ENCODE assay signal across 12 cellular contexts in the genomic region with DNA sequence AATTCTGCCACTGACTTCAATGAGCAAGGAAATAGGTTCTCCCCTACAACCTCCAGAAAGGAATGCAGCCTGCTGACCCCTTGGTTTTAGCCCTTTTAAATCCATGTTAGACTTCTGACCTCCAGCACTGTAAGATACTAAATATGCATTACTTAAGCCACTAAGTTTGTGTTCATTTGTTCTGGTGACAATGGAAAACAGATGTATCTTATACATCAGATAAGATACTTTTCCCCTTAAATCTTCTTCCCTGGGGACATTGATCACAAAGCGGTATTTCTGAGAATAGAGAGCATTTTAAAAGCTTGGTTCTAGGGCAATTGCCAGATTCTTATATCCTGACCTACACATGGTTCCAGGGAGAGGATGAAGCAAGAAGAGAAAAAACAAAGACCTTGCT. TPM values are rescaled to one million over a fixed set of nuclear protein-coding genes. Genes with fewer than 3 reads are reported as not detected.
A peak's percentile ranks its signal among the peaks of the same experiment; 100 is the strongest.
DNase-seq lines count a peak whose midpoint lies in the region; TF ChIP-seq lines count a peak whose summit lies in the region.
"Had no signal": no experiment of that assay in that cellular context is flagged by ENCODE, and none has a peak within 500 bp of the region (broad histone marks: within the 10 kb centered on the region; RNA-seq: fewer than 3 reads in every experiment).

No MANE protein-coding gene starts in this region.

- H3K4me3 Mint-ChIP-seq in HFFc6, result no peak overlapping the region
- H3K4me3 Mint-ChIP-seq: CD4-positive, CD25-positive, alpha-beta regulatory T cell; GM23338 had no signal

- DNase-seq in AG10803 (ENCODE audit: low read depth) (peak; percentile 36), HFFc6 (peak; percentile 9), fibroblast of gingiva (ENCODE audit: low read depth) (peak; percentile 74), foreskin fibroblast (peak; percentile 72 to 86), RKO (ENCODE audit: low spot score) (no peak), medulla oblongata (ENCODE audit: extremely low spot score) (no peak), activated T-cell treated with anti-CD3 and anti-CD28 coated beads for 4 hours (no peak)
- DNase-seq: 8988T; CD4-positive, CD25-positive, alpha-beta regulatory T cell; H7 had no signal

- H3K27ac Mint-ChIP-seq in HFFc6, result no peak overlapping the region
- H3K27ac Mint-ChIP-seq: CD4-positive, CD25-positive, alpha-beta regulatory T cell; GM23338 had no signal

- H3K36me3 Mint-ChIP-seq in HFFc6 (ENCODE audit: low read depth), result no peaks in the 10 kb centered on the region
- H3K36me3 Mint-ChIP-seq: CD4-positive, CD25-positive, alpha-beta regulatory T cell had no signal

- TF ChIP-seq CTCF in AG10803 (conservative IDR thresholded peaks at IDR 0.05; ENCODE audit: low read length), result no peak
- no peak for TF ChIP-seq CTCF in HFFc6 (IDR thresholded peaks at IDR 0.05)
- TF ChIP-seq CTCF in foreskin fibroblast (IDR thresholded peaks at IDR 0.05; ENCODE audit: low read depth, low read length), result no peak

- H3K4me3 ChIP-seq in AG10803 (ENCODE audit: low read length) (no peak overlapping the region), foreskin fibroblast (ENCODE audit: low read depth in 1 of 2, low read length in 2 of 2) (no peak overlapping the region)
- H3K4me3 ChIP-seq: BLaER1 treated with 17β-estradiol and CSF1 and Interleukin-3, amounts not matched to agents 10 nM and 100 nM; GM23338 had no signal

- H3K4me1 Mint-ChIP-seq in HFFc6 (ENCODE audit: low read depth), result peaks cover 13% of the 10 kb centered on the region; the same call in 1 of the 2 replicates

- H3K9me3 Mint-ChIP-seq in HFFc6, result no peaks in the 10 kb centered on the region
- H3K9me3 Mint-ChIP-seq: GM23338 had no signal

- H3K27me3 Mint-ChIP-seq in HFFc6 (ENCODE audit: insufficient read depth), result peaks cover 7% of the 10 kb centered on the region

RNA-seq across cellular contexts. Expression of a gene that starts 6.5 kb away (rescaled TPM):
- total RNA-seq in HFFc6 (2021; fragmentation: NEBNext Ultra II Directional; extraction: Animal tissue kit (Norgen Biotek cat#: 25700)), result 10 to 100 TPM; 36.8 to 42.0 (median 39.8) TPM

Comparison
In these comparisons a context has a peak if more than half of its experiments do, and no peak if none do; other contexts are left out.
1. DNase-seq: peak in AG10803 (single experiment), HFFc6 (single experiment), fibroblast of gingiva (single experiment) and foreskin fibroblast (2 of 2); none in RKO (single experiment), medulla oblongata (single experiment) and activated T-cell treated with anti-CD3 and anti-CD28 coated beads for 4 hours (single experiment).